Comparison of ENCODE assay signal across 25 cellular contexts in the genomic region with DNA sequence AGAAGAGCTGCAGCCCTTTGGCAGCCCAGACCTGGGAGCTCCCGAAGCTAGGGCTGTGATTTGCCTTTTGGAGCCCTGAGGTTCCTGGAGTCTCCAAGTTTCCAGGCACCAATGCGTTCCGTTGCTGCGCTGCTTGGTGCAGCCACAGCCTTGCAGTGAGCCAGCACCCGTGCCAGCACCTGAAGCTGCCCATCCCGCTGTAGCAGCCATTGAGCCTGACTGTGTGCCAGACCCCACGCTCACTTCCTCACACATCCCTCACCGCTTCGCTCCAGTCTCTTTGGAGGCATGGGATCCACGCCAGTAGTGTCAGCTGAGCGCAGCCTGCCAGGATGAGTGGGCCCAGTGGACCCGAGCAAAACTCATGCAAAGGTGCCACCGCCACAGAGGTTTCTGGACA.
"Had no signal": no experiment of that assay in that cellular context is flagged by ENCODE, and none has a peak within 500 bp of the region (broad histone marks: within the 10 kb centered on the region; RNA-seq: fewer than 3 reads in every experiment).

No MANE protein-coding gene starts in this region.

- H3K36me3 Mint-ChIP-seq: immature natural killer cell, neural progenitor cell had no signal

- H3K27ac Mint-ChIP-seq: effector memory CD8-positive, alpha-beta T cell; immature natural killer cell; nephron; neural progenitor cell; stimulated activated naive CD8-positive, alpha-beta T cell treated with anti-CD3 and anti-CD28 coated beads, Interleukin-15, amount 100 ng/mL, for 72 hours had no signal

- H3K9ac ChIP-seq: neural progenitor cell had no signal

- H3K4me1 ChIP-seq: left ventricle myocardium inferior, psoas muscle, suprapubic skin had no signal

- ATAC-seq: effector memory CD8-positive, alpha-beta T cell; left colon; lower lobe of right lung; psoas muscle; right cardiac atrium; stimulated activated naive CD8-positive, alpha-beta T cell treated with anti-CD3 and anti-CD28 coated beads, Interleukin-15, amount 100 ng/mL, for 72 hours had no signal

- H3K4me3 Mint-ChIP-seq: effector memory CD8-positive, alpha-beta T cell; immature natural killer cell; nephron; neural progenitor cell; stimulated activated naive CD8-positive, alpha-beta T cell treated with anti-CD3 and anti-CD28 coated beads, Interleukin-15, amount 100 ng/mL, for 72 hours had no signal

- DNase-seq: effector memory CD8-positive, alpha-beta T cell; erythroblast; esophagus squamous epithelium; foreskin melanocyte; hypothalamus; immature natural killer cell; islet precursor cell; kidney glomerular epithelial cell; left colon; left ventricle myocardium inferior; lower lobe of right lung; occipital lobe; ovary; right cardiac atrium; spleen; stimulated activated CD4-positive, alpha-beta T cell treated with anti-CD3 and anti-CD28 coated beads, Interleukin-4, amount 100 ng/mL, for 4 hours; stimulated activated naive CD4-positive, alpha-beta T cell; stimulated activated naive CD8-positive, alpha-beta T cell treated with anti-CD3 and anti-CD28 coated beads, Interleukin-15, amount 100 ng/mL, for 72 hours; transverse colon had no signal

- H3K27me3 ChIP-seq: esophagus squamous epithelium, neural progenitor cell, ovary, spleen, suprapubic skin, transverse colon had no signal

- H2AFZ ChIP-seq: neural progenitor cell had no signal

- H3K4me2 ChIP-seq: neural progenitor cell had no signal

- H3K4me3 ChIP-seq: coronary artery, esophagus squamous epithelium, left ventricle myocardium inferior, lower lobe of right lung, neural progenitor cell, ovary, psoas muscle, skin epidermis, spleen, suprapubic skin, transverse colon had no signal

- H3K9me3 ChIP-seq: esophagus squamous epithelium, left ventricle myocardium inferior, lower lobe of right lung, ovary, psoas muscle, spleen, suprapubic skin, transverse colon had no signal

- H3K9me3 Mint-ChIP-seq: effector memory CD8-positive, alpha-beta T cell; immature natural killer cell; nephron; neural progenitor cell had no signal

- H3K27ac ChIP-seq: coronary artery, esophagus squamous epithelium, left ventricle myocardium inferior, lower lobe of right lung, neural progenitor cell, ovary, psoas muscle, skin epidermis, spleen, suprapubic skin, transverse colon had no signal

- H3K36me3 ChIP-seq: esophagus squamous epithelium, left ventricle myocardium inferior, lower lobe of right lung, neural progenitor cell, ovary, spleen, suprapubic skin, transverse colon had no signal

- H3K4me1 Mint-ChIP-seq: immature natural killer cell; stimulated activated naive CD8-positive, alpha-beta T cell treated with anti-CD3 and anti-CD28 coated beads, Interleukin-15, amount 100 ng/mL, for 72 hours had no signal
